In the genomic region with DNA sequence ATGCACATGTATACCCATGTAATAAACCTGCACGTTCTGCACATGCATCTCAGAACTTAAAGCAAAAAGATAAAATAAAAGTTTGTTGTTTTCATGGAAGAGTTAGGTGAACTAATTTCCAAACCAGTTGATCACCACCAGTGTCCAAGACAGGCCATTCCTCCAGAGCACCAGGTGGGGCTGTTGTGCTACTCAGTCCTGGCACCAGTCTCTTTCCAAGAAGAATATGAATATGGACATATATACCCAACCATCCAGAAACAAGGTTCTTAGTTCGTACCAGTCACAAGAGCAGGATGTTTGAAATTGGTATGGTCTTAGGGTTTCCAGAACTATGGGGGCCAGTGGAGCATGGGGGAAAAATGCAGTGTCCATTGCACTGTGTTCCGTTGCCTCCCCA, we compare ENCODE assay signal across 17 cellular contexts. TPM values are rescaled to one million over a fixed set of nuclear protein-coding genes. Genes with fewer than 3 reads are reported as not detected.
A peak's percentile ranks its signal among the peaks of the same experiment; 100 is the strongest.
DNase-seq lines count a peak whose midpoint lies in the region; ATAC-seq and TF ChIP-seq lines count a peak whose summit lies in the region.
"Had no signal": no experiment of that assay in that cellular context is flagged by ENCODE, and none has a peak within 500 bp of the region (broad histone marks: within the 10 kb centered on the region; RNA-seq: fewer than 3 reads in every experiment).

No MANE protein-coding gene starts in this region.

- DNase-seq in GM06990 (ENCODE audit: extremely low read depth, insufficient read length) (no peak), mammary epithelial cell (no peak), lung microvascular endothelial cell (ENCODE audit: low read depth in 2 of 2) (peak; percentile 13 to 27), natural killer cell (no peak)
- no peak for DNase-seq in stimulated activated CD4-positive, alpha-beta T cell treated with anti-CD3 and anti-CD28 coated beads, Interleukin-2, amount 100 ng/mL, for 24 hours
- DNase-seq in CD4-positive, alpha-beta memory T cell = no peak
- DNase-seq: activated CD4-positive, alpha-beta memory T cell treated with anti-CD3 and anti-CD28 coated beads, Interleukin-2, amount 10 ng/mL, durations not matched to agents 7 days and 5 days; cerebellar nuclear complex; heart left ventricle; islet precursor cell; KG1; NCI-H446; stimulated activated CD4-positive, alpha-beta T cell treated with anti-CD3 and anti-CD28 coated beads, Interleukin-2, amount 100 ng/mL, for 48 hours had no signal

- H3K4me1 ChIP-seq in Loucy (ENCODE audit: insufficient read depth, low read length, poor library complexity, severe bottlenecking) (no peaks in the 10 kb centered on the region), mammary epithelial cell (ENCODE audit: insufficient read depth, low read length) (no peaks in the 10 kb centered on the region)
- no peaks in the 10 kb centered on the region for H3K4me1 ChIP-seq in CD4-positive, alpha-beta memory T cell (ENCODE audit: insufficient read depth, low read length)

- H3K4me3 Mint-ChIP-seq in natural killer cell = no peak overlapping the region
- H3K4me3 Mint-ChIP-seq in CD4-positive, alpha-beta memory T cell = no peak overlapping the region
- H3K4me3 Mint-ChIP-seq: activated CD4-positive, alpha-beta memory T cell treated with anti-CD3 and anti-CD28 coated beads, Interleukin-2, amount 10 ng/mL, durations not matched to agents 7 days and 5 days; activated T-helper 1 cell treated with anti-CD3 and anti-CD28 coated beads, Interleukin-12 subunit alpha, Interleukin-12 subunit beta, Interleukin-2, Interleukin-4 antibody, amounts not matched to agents 30 ng/mL and 10 ng/mL and 1 ng/mL, durations not matched to agents 14 hours and 24 hours and 36 hours; CD14-positive monocyte had no signal

- H3K36me3 Mint-ChIP-seq in natural killer cell = no peaks in the 10 kb centered on the region
- no peaks in the 10 kb centered on the region for H3K36me3 Mint-ChIP-seq in CD4-positive, alpha-beta memory T cell
- H3K36me3 Mint-ChIP-seq: CD14-positive monocyte had no signal

- no peaks in the 10 kb centered on the region for H3K27me3 Mint-ChIP-seq in natural killer cell (ENCODE audit: low read depth in 2 of 2)
- peaks cover 2 to 7% of the 10 kb centered on the region in 2 donors for H3K27me3 Mint-ChIP-seq in CD4-positive, alpha-beta memory T cell
- H3K27me3 Mint-ChIP-seq: activated CD4-positive, alpha-beta memory T cell treated with anti-CD3 and anti-CD28 coated beads, Interleukin-2, amount 10 ng/mL, durations not matched to agents 7 days and 5 days had no signal

- H3K9me3 ChIP-seq in Loucy (ENCODE audit: insufficient read depth, low read depth, low read length) = no peaks in the 10 kb centered on the region
- no peaks in the 10 kb centered on the region for H3K9me3 ChIP-seq in mammary epithelial cell (replicated peaks; ENCODE audit: insufficient read depth, low read length)
- H3K9me3 ChIP-seq in CD4-positive, alpha-beta memory T cell (ENCODE audit: control insufficient read depth in 1 of 2, low read length in 2 of 2) = no peaks in the 10 kb centered on the region
- H3K9me3 ChIP-seq: heart left ventricle, suprapubic skin had no signal

- POLR2A ChIA-PET in CD4-positive, alpha-beta memory T cell (lab: Charles Lee; ENCODE audit: partially characterized antibody) = no interaction called here

- H3K9me2 ChIP-seq in Loucy (replicated peaks; ENCODE audit: low read depth, low read length) = no peaks in the 10 kb centered on the region

- no peaks in the 10 kb centered on the region for H3K9me3 Mint-ChIP-seq in natural killer cell
- H3K9me3 Mint-ChIP-seq in CD4-positive, alpha-beta memory T cell = no peaks in the 10 kb centered on the region
- H3K9me3 Mint-ChIP-seq: activated CD4-positive, alpha-beta memory T cell treated with anti-CD3 and anti-CD28 coated beads, Interleukin-2, amount 10 ng/mL, durations not matched to agents 7 days and 5 days; activated T-helper 1 cell treated with anti-CD3 and anti-CD28 coated beads, Interleukin-12 subunit alpha, Interleukin-12 subunit beta, Interleukin-2, Interleukin-4 antibody, amounts not matched to agents 30 ng/mL and 10 ng/mL and 1 ng/mL, durations not matched to agents 14 hours and 24 hours and 36 hours had no signal

- intact Hi-C loops in mammary epithelial cell (cut with micrococcal nuclease) (loop anchor here (1.0 to 10.0 kb wide), 7 partner anchors 180 to 836 kb away; partner anchors contain the start of gene IGFBP5), natural killer cell (cut with micrococcal nuclease) (no loop called here)
- intact Hi-C loops in CD4-positive, alpha-beta memory T cell (cut with micrococcal nuclease) = no loop called here

- dilution Hi-C loops in mammary epithelial cell (cut with HindIII; ENCODE audit: low sequenced_read_pairs) = loop anchor here (10.0 kb wide), 1 partner anchor 418 kb away; no protein-coding TSS in a partner anchor

- H3K27ac Mint-ChIP-seq in natural killer cell = no peak overlapping the region
- no peak overlapping the region for H3K27ac Mint-ChIP-seq in CD4-positive, alpha-beta memory T cell
- H3K27ac Mint-ChIP-seq: activated CD4-positive, alpha-beta memory T cell treated with anti-CD3 and anti-CD28 coated beads, Interleukin-2, amount 10 ng/mL, durations not matched to agents 7 days and 5 days; activated T-helper 1 cell treated with anti-CD3 and anti-CD28 coated beads, Interleukin-12 subunit alpha, Interleukin-12 subunit beta, Interleukin-2, Interleukin-4 antibody, amounts not matched to agents 30 ng/mL and 10 ng/mL and 1 ng/mL, durations not matched to agents 14 hours and 24 hours and 36 hours; CD14-positive monocyte had no signal

- no peaks in the 10 kb centered on the region for H3F3A ChIP-seq in Loucy (ENCODE audit: low read depth)

- BruUV-seq in mammary epithelial cell (replicated peaks; lab: Mats Ljungman, UMichigan) = no TSS peak

- no peak overlapping the region for H3K27ac ChIP-seq in mammary epithelial cell (ENCODE audit: insufficient read depth, low read depth, low read length)
- no peak overlapping the region for H3K27ac ChIP-seq in CD4-positive, alpha-beta memory T cell (ENCODE audit: low read depth, low read length)
- H3K27ac ChIP-seq: heart left ventricle, suprapubic skin had no signal

- TF ChIP-seq CTCF in GM06990 (IDR thresholded peaks at IDR 0.05; ENCODE audit: insufficient read depth, low read length, poor library complexity, severe bottlenecking) (peak; percentile 36), Loucy (conservative IDR thresholded peaks at IDR 0.05; ENCODE audit: low read length) (peak; percentile 31; the same call in 1 of the 2 replicates), mammary epithelial cell (conservative IDR thresholded peaks at IDR 0.05 in 1 of 2, IDR thresholded peaks at IDR 0.05 in 1 of 2; ENCODE audit: extremely low read depth in 1 of 2, insufficient read depth in 1 of 2, low read depth in 1 of 2, low read length in 2 of 2) (peak; percentile 37 to 55), natural killer cell (IDR thresholded peaks at IDR 0.05) (no peak)

- H3K9ac ChIP-seq in Loucy (ENCODE audit: low read depth, low read length, poor library complexity, severe bottlenecking) (no peak overlapping the region), mammary epithelial cell (ENCODE audit: insufficient read depth, low read length) (no peak overlapping the region)

- H4K20me1 ChIP-seq in Loucy (ENCODE audit: insufficient read depth, low read length, poor library complexity, severe bottlenecking) (no peaks in the 10 kb centered on the region), mammary epithelial cell (ENCODE audit: insufficient read depth, low read length) (no peaks in the 10 kb centered on the region)

- H3K79me2 ChIP-seq in Loucy (ENCODE audit: insufficient read depth, low read length) (no peaks in the 10 kb centered on the region), mammary epithelial cell (ENCODE audit: insufficient read depth, low read length) (no peaks in the 10 kb centered on the region)

- in situ Hi-C loops in mammary epithelial cell (cut with MboI; ENCODE audit: low sequenced_read_pairs in 2 of 2) = no loop called here

- H2AFZ ChIP-seq in Loucy (ENCODE audit: low read length) (no peak overlapping the region), mammary epithelial cell (ENCODE audit: low read depth, low read length) (no peak overlapping the region)

- CTCF ChIA-PET in mammary epithelial cell (lab: Charles Lee; ENCODE audit: low non-redundant PET) = no interaction called here
- CTCF ChIA-PET in CD4-positive, alpha-beta memory T cell (lab: Charles Lee; ENCODE audit: partially characterized antibody) = no interaction called here

- H3K4me3 ChIP-seq in GM06990 (replicated peaks; ENCODE audit: low read depth, low read length) (no peak overlapping the region), Loucy (ENCODE audit: low read length, poor library complexity, severe bottlenecking) (no peak overlapping the region), mammary epithelial cell (replicated peaks in 1 of 3; ENCODE audit: insufficient read depth in 1 of 3, low read depth in 2 of 3, low read length in 3 of 3) (no peak overlapping the region)
- H3K4me3 ChIP-seq in CD4-positive, alpha-beta memory T cell (ENCODE audit: low read length in 2 of 2) = no peak overlapping the region
- H3K4me3 ChIP-seq: heart left ventricle, suprapubic skin had no signal

- peaks cover 21 to 27% of the 10 kb centered on the region in 2 donors for H3K4me1 Mint-ChIP-seq in natural killer cell
- peaks cover 0 to 5% (median 0%) of the 10 kb centered on the region in 4 donors for H3K4me1 Mint-ChIP-seq in CD4-positive, alpha-beta memory T cell

- no peak overlapping the region for H3K4me2 ChIP-seq in Loucy (ENCODE audit: low read depth, low read length, poor library complexity, severe bottlenecking)
- no peak overlapping the region for H3K4me2 ChIP-seq in mammary epithelial cell (ENCODE audit: insufficient read depth, low read depth, low read length)

- no peak for ATAC-seq in natural killer cell
- ATAC-seq: heart left ventricle had no signal

- H3K36me3 ChIP-seq in GM06990 (ENCODE audit: control insufficient read depth, insufficient read depth, low read length) (no peaks in the 10 kb centered on the region), Loucy (ENCODE audit: insufficient read depth, low read length) (no peaks in the 10 kb centered on the region), mammary epithelial cell (ENCODE audit: insufficient read depth, low read length) (no peaks in the 10 kb centered on the region)
- no peaks in the 10 kb centered on the region for H3K36me3 ChIP-seq in CD4-positive, alpha-beta memory T cell (ENCODE audit: insufficient read depth, low read length)
- H3K36me3 ChIP-seq: heart left ventricle, suprapubic skin had no signal

- WGBS in mammary epithelial cell (ENCODE audit: low coverage, missing lambda C conversion rate) = 89% methylated on average over 3 of the region's 3 CpGs

- no peaks in the 10 kb centered on the region; the same call in 1 of the 2 replicates for H3K27me3 ChIP-seq in GM06990 (replicated peaks; ENCODE audit: control insufficient read depth, insufficient read depth, low read length)
- H3K27me3 ChIP-seq in Loucy (ENCODE audit: insufficient read depth, low read length, poor library complexity, severe bottlenecking) = no peaks in the 10 kb centered on the region
- no peaks in the 10 kb centered on the region for H3K27me3 ChIP-seq in mammary epithelial cell (ENCODE audit: insufficient read depth, low read length)
- no peaks in the 10 kb centered on the region for H3K27me3 ChIP-seq in CD4-positive, alpha-beta memory T cell (ENCODE audit: insufficient read depth, low read length)
- H3K27me3 ChIP-seq: heart left ventricle, suprapubic skin had no signal

RNA-seq across cellular contexts. Expression of gene TNP1, which starts 17.2 kb away (rescaled TPM):
- total RNA-seq in mammary epithelial cell (not detected), lung microvascular endothelial cell (not detected in 2 replicates), natural killer cell (not detected)
- polyA plus RNA-seq in mammary epithelial cell = not detected
- not detected for polyA minus RNA-seq in mammary epithelial cell
- total RNA-seq in CD4-positive, alpha-beta memory T cell = not detected
- not detected for polyA plus RNA-seq in CD4-positive, alpha-beta memory T cell
- total RNA-seq: activated CD4-positive, alpha-beta memory T cell treated with anti-CD3 and anti-CD28 coated beads, Interleukin-2, amount 10 ng/mL, durations not matched to agents 7 days and 5 days; activated T-helper 1 cell treated with anti-CD3 and anti-CD28 coated beads, Interleukin-12 subunit alpha, Interleukin-12 subunit beta, Interleukin-2, Interleukin-4 antibody, amounts not matched to agents 30 ng/mL and 10 ng/mL and 1 ng/mL, durations not matched to agents 14 hours and 24 hours and 36 hours; heart left ventricle; suprapubic skin had no signal
- polyA plus RNA-seq: CD14-positive monocyte, heart left ventricle had no signal

Comparison
In these comparisons a context has a peak if more than half of its experiments do, and no peak if none do; other contexts are left out.
1. DNase-seq: peak in lung microvascular endothelial cell (2 of 2); none in GM06990 (single experiment), mammary epithelial cell (single experiment), natural killer cell (single experiment), stimulated activated CD4-positive, alpha-beta T cell treated with anti-CD3 and anti-CD28 coated beads, Interleukin-2, amount 100 ng/mL, for 24 hours (0 of 2) and CD4-positive, alpha-beta memory T cell (0 of 5).